In the genomic region with DNA sequence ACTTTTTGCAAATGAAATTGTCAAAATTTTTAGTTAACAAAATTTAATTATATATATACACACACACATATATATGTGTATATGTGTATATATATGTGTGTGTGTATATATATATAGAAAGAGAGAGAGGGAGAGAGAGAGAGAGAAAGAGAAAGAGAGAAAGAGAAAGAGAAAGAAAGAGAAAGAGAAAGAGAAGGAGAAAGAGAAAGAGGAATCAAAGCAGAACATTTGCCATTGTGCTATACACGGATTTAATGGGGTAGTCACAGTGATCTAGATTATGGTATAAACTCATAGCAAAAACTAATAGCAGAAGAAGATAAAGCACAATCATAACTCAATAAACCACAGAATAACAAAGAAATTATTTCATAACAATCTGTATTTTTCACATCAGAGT, we compare ENCODE assay signal across 18 cellular contexts.
A peak's percentile ranks its signal among the peaks of the same experiment; 100 is the strongest.
DNase-seq lines count a peak whose midpoint lies in the region; ATAC-seq and TF ChIP-seq lines count a peak whose summit lies in the region.
"Had no signal": no experiment of that assay in that cellular context is flagged by ENCODE, and none has a peak within 500 bp of the region (broad histone marks: within the 10 kb centered on the region; RNA-seq: fewer than 3 reads in every experiment).

No MANE protein-coding gene starts in this region.

- peaks cover 14% of the 10 kb centered on the region for H3K4me1 Mint-ChIP-seq in brain
- peaks cover 9% of the 10 kb centered on the region for H3K4me1 Mint-ChIP-seq in nephron progenitor cell
- no peaks in the 10 kb centered on the region for H3K4me1 Mint-ChIP-seq in activated T-cell treated with anti-CD3 and anti-CD28 coated beads, Interleukin-2, amount 50 U/mL, for 24 hours (ENCODE audit: low read depth)
- H3K4me1 Mint-ChIP-seq: CD4-positive, alpha-beta memory T cell had no signal

- H3K27me3 Mint-ChIP-seq in brain (no peaks in the 10 kb centered on the region), nephron progenitor cell (ENCODE audit: low read depth, poor library complexity) (no peaks in the 10 kb centered on the region)
- H3K27me3 Mint-ChIP-seq in activated T-cell treated with anti-CD3 and anti-CD28 coated beads, Interleukin-2, amount 50 U/mL, for 24 hours = no peaks in the 10 kb centered on the region
- H3K27me3 Mint-ChIP-seq: CD4-positive, alpha-beta memory T cell had no signal

- no peak overlapping the region for H3K4me3 ChIP-seq in HEK293 (ENCODE audit: low read depth, low read length)
- H3K4me3 ChIP-seq in colonic mucosa = no peak overlapping the region
- H3K4me3 ChIP-seq: Peyer's patch had no signal

- peaks cover 0 to 7% (median 4%) of the 10 kb centered on the region in 5 experiments for H3K9me3 Mint-ChIP-seq in brain
- H3K9me3 Mint-ChIP-seq in nephron progenitor cell = no peaks in the 10 kb centered on the region
- peaks cover 16% of the 10 kb centered on the region for H3K9me3 Mint-ChIP-seq in activated T-cell treated with anti-CD3 and anti-CD28 coated beads, Interleukin-2, amount 50 U/mL, for 24 hours
- H3K9me3 Mint-ChIP-seq: H9 had no signal

- H3K27ac Mint-ChIP-seq in brain (peak overlapping the region in 4 of 5 experiments; percentile 36 to 79 (median 52)), nephron progenitor cell (peak overlapping the region; percentile 5)
- no peak overlapping the region for H3K27ac Mint-ChIP-seq in activated T-cell treated with anti-CD3 and anti-CD28 coated beads, Interleukin-2, amount 50 U/mL, for 24 hours
- H3K27ac Mint-ChIP-seq: CD4-positive, alpha-beta memory T cell; H9 had no signal

- no peak overlapping the region for H3K4me3 Mint-ChIP-seq in brain
- H3K4me3 Mint-ChIP-seq in nephron progenitor cell = no peak overlapping the region
- H3K4me3 Mint-ChIP-seq in activated T-cell treated with anti-CD3 and anti-CD28 coated beads, Interleukin-2, amount 50 U/mL, for 24 hours = no peak overlapping the region
- H3K4me3 Mint-ChIP-seq: CD4-positive, alpha-beta memory T cell; H9 had no signal

- H3K36me3 ChIP-seq in HEK293 (ENCODE audit: control insufficient read depth in 2 of 2, insufficient read depth in 1 of 2, low read length in 2 of 2) = peaks cover 23 to 38% of the 10 kb centered on the region in 2 experiments
- H3K36me3 ChIP-seq in colonic mucosa = no peaks in the 10 kb centered on the region

- H3K4me1 ChIP-seq in HEK293 (ENCODE audit: control insufficient read depth, insufficient read depth, low read length) = peaks cover 10% of the 10 kb centered on the region; the same call in 1 of the 2 replicates
- H3K4me1 ChIP-seq in colonic mucosa = no peaks in the 10 kb centered on the region

- CTCF ChIA-PET in HEK293 (lab: Yijun Ruan, JAX) = no interaction called here

- H3K9ac ChIP-seq in colonic mucosa (ENCODE audit: low read depth in 2 of 2, low read length in 2 of 2) = no peak overlapping the region
- H3K9ac ChIP-seq: SK-N-SH had no signal

- intact Hi-C loops in colonic mucosa (cut with DNase I) = no loop called here

- H3K9me3 ChIP-seq in HEK293 (ENCODE audit: control insufficient read depth, insufficient read depth, low read depth, low read length) (no peaks in the 10 kb centered on the region), colonic mucosa (no peaks in the 10 kb centered on the region)
- H3K9me3 ChIP-seq: BE2C, Peyer's patch, SK-N-SH had no signal

- TF ChIP-seq CTCF in HEK293 (tag by site-specific recombination; IDR thresholded peaks at IDR 0.05) = no peak
- TF ChIP-seq CTCF in brain (conservative IDR thresholded peaks at IDR 0.05) = no peak
- no peak for TF ChIP-seq CTCF in nephron progenitor cell (IDR thresholded peaks at IDR 0.05)
- TF ChIP-seq CTCF in colonic mucosa (IDR thresholded peaks at IDR 0.05) = no peak

- DNase-seq in nephron progenitor cell (no peak), NCI-H2081 (lab: John Stamatoyannopoulos, UW) (no peak), colonic mucosa (no peak)
- DNase-seq in activated T-cell treated with anti-CD3 and anti-CD28 coated beads, Interleukin-2, amount 50 U/mL, for 24 hours = no peak
- DNase-seq in stimulated activated CD4-positive, alpha-beta T cell treated with anti-CD3 and anti-CD28 coated beads, Interleukin-4, amount 100 ng/mL, for 1 hour = no peak
- DNase-seq: BE2C; CD4-positive, alpha-beta memory T cell; DMS79 treated with DMSO at 0.1 percent for 48 hours; H9; KBM-7; NCI-H1048; NCI-H446; Peyer's patch; Right ventricle myocardium superior; SK-N-SH had no signal

- POLR2A ChIA-PET in HEK293 (lab: Yijun Ruan, JAX) = no interaction called here

- peaks cover 77% of the 10 kb centered on the region for H3K36me3 Mint-ChIP-seq in brain
- peaks cover 46% of the 10 kb centered on the region for H3K36me3 Mint-ChIP-seq in nephron progenitor cell (ENCODE audit: low read depth)
- H3K36me3 Mint-ChIP-seq in activated T-cell treated with anti-CD3 and anti-CD28 coated beads, Interleukin-2, amount 50 U/mL, for 24 hours (ENCODE audit: low read depth) = no peaks in the 10 kb centered on the region
- H3K36me3 Mint-ChIP-seq: CD4-positive, alpha-beta memory T cell had no signal

- peak; percentile 57 for ATAC-seq in GM18511 (IDR thresholded peaks at IDR 0.05; ENCODE audit: unreplicated experiment)

- H3K27ac ChIP-seq in HEK293 (ENCODE audit: extremely low read depth, low read depth, low read length) (no peak overlapping the region), colonic mucosa (no peak overlapping the region)

- H3K27me3 ChIP-seq in colonic mucosa = no peaks in the 10 kb centered on the region
- H3K27me3 ChIP-seq: BE2C, Peyer's patch had no signal

TF ChIP-seq in HEK293, 187 proteins besides CTCF, POLR2A, EP300 and RAD21:
- no peak for TF ChIP-seq ZNF501 (tag by site-specific recombination; IDR thresholded peaks at IDR 0.05)
- no peak for TF ChIP-seq ZNF510 (tag by site-specific recombination; IDR thresholded peaks at IDR 0.05; ENCODE audit: insufficient replicate concordance)
- TF ChIP-seq OVOL3 (tag by site-specific recombination; IDR thresholded peaks at IDR 0.05) = no peak
- TF ChIP-seq, protein P1, sequence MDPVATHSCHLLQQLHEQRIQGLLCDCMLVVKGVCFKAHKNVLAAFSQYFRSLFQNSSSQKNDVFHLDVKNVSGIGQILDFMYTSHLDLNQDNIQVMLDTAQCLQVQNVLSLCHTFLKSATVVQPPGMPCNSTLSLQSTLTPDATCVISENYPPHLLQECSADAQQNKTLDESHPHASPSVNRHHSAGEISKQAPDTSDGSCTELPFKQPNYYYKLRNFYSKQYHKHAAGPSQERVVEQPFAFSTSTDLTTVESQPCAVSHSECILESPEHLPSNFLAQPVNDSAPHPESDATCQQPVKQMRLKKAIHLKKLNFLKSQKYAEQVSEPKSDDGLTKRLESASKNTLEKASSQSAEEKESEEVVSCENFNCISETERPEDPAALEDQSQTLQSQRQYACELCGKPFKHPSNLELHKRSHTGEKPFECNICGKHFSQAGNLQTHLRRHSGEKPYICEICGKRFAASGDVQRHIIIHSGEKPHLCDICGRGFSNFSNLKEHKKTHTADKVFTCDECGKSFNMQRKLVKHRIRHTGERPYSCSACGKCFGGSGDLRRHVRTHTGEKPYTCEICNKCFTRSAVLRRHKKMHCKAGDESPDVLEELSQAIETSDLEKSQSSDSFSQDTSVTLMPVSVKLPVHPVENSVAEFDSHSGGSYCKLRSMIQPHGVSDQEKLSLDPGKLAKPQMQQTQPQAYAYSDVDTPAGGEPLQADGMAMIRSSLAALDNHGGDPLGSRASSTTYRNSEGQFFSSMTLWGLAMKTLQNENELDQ (tag by site-specific recombination; IDR thresholded peaks at IDR 0.05; ENCODE audit: low read depth) = no peak
- peak; percentile 54; the same call in 1 of the 2 replicates for TF ChIP-seq ZNF366 (tag by site-specific recombination; conservative IDR thresholded peaks at IDR 0.05)
- TF ChIP-seq PRDM1 (tag by site-specific recombination; IDR thresholded peaks at IDR 0.05) = peak; percentile 54
